ENCODE assay signal across 25 cellular contexts in the genomic region with DNA sequence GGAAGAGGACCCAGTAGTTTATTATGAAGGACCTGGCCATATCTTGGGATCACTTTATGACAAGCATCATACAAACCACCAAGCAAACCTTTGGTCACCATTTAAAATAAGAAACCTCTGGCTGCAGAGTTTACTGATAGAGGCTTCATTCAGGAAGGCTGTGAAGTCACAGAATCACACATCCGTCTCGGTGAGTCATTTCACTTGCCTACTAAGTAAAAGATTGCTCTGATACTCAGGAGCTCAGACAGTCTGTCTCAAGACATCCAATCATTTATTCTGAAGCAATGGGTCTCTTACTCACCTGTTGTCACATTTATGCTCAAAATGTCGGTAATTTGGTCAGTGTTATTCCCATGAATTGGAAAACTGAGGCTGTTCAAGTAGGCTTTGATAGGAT. TPM values are rescaled to one million over a fixed set of nuclear protein-coding genes. Genes with fewer than 3 reads are reported as not detected.
A peak's percentile ranks its signal among the peaks of the same experiment; 100 is the strongest.
DNase-seq lines count a peak whose midpoint lies in the region; ATAC-seq and TF ChIP-seq lines count a peak whose summit lies in the region.
"Had no signal": no experiment of that assay in that cellular context is flagged by ENCODE, and none has a peak within 500 bp of the region (broad histone marks: within the 10 kb centered on the region; RNA-seq: fewer than 3 reads in every experiment).

No MANE protein-coding gene starts in this region.

- no peak overlapping the region for H3K4me3 Mint-ChIP-seq in activated CD8-positive, alpha-beta T cell treated with anti-CD3 and anti-CD28 coated beads for 36 hours
- no peak overlapping the region for H3K4me3 Mint-ChIP-seq in stimulated activated naive CD8-positive, alpha-beta T cell treated with anti-CD3 and anti-CD28 coated beads, Interleukin-15, amount 100 ng/mL, for 72 hours
- H3K4me3 Mint-ChIP-seq: activated CD4-positive, alpha-beta T cell treated with anti-CD3 and anti-CD28 coated beads, Interleukin-2, amount 10 ng/mL, durations not matched to agents 24 days and 14 days; activated naive CD8-positive, alpha-beta T cell; HFFc6; neural crest cell; T-helper 17 cell had no signal

- H3K27me3 Mint-ChIP-seq in activated CD8-positive, alpha-beta T cell treated with anti-CD3 and anti-CD28 coated beads for 36 hours = peaks cover 1% of the 10 kb centered on the region
- no peaks in the 10 kb centered on the region for H3K27me3 Mint-ChIP-seq in stimulated activated naive CD8-positive, alpha-beta T cell treated with anti-CD3 and anti-CD28 coated beads, Interleukin-15, amount 100 ng/mL, for 72 hours
- H3K27me3 Mint-ChIP-seq: activated CD4-positive, alpha-beta T cell treated with anti-CD3 and anti-CD28 coated beads, Interleukin-2, amount 10 ng/mL, durations not matched to agents 24 days and 14 days; progenitor cell of endocrine pancreas had no signal

- H3K14ac ChIP-seq in mesenchymal stem cell (ENCODE audit: low read length in 2 of 2) = no peak overlapping the region

- no peak overlapping the region for H3K18ac ChIP-seq in mesenchymal stem cell (ENCODE audit: low read depth in 1 of 2, low read length in 2 of 2)

- ATAC-seq in HG03095 (IDR thresholded peaks at IDR 0.05; ENCODE audit: unreplicated experiment) = no peak
- ATAC-seq in activated CD8-positive, alpha-beta T cell treated with anti-CD3 and anti-CD28 coated beads for 36 hours = no peak
- no peak for ATAC-seq in stimulated activated naive CD8-positive, alpha-beta T cell treated with anti-CD3 and anti-CD28 coated beads, Interleukin-15, amount 100 ng/mL, for 72 hours
- ATAC-seq: heart left ventricle, mucosa of descending colon, T-helper 17 cell had no signal

- H3K4me3 ChIP-seq in mesenchymal stem cell (ENCODE audit: insufficient read depth in 1 of 2, low read depth in 1 of 2, low read length in 2 of 2) = no peak overlapping the region
- H3K4me3 ChIP-seq: heart left ventricle, mucosa of descending colon, PC-9, suprapubic skin, vagina had no signal

- H3K23ac ChIP-seq in mesenchymal stem cell (ENCODE audit: low read length in 2 of 2) = no peak overlapping the region

- H3K79me1 ChIP-seq in mesenchymal stem cell (replicated peaks; ENCODE audit: low read length, poor library complexity, severe bottlenecking) = no peaks in the 10 kb centered on the region

- no peak overlapping the region for H2AK5ac ChIP-seq in mesenchymal stem cell (ENCODE audit: low read length, severe bottlenecking)

- WGBS in mesenchymal stem cell = 43% methylated on average over 3 of the region's 3 CpGs

- TF ChIP-seq CTCF in activated CD8-positive, alpha-beta T cell treated with anti-CD3 and anti-CD28 coated beads for 36 hours (IDR thresholded peaks at IDR 0.05) = no peak

- H2BK120ac ChIP-seq in mesenchymal stem cell (ENCODE audit: low read depth, low read length) = no peak overlapping the region

- no peak overlapping the region for H4K8ac ChIP-seq in mesenchymal stem cell (ENCODE audit: low read length)

- POLR2A ChIA-PET in activated CD8-positive, alpha-beta T cell treated with anti-CD3 and anti-CD28 coated beads for 36 hours (lab: Charles Lee) = no interaction called here

- H3K4me2 ChIP-seq in mesenchymal stem cell (ENCODE audit: low read length, poor library complexity, severe bottlenecking) = no peak overlapping the region
- H3K4me2 ChIP-seq: KMS-11, PC-9 had no signal

- no peaks in the 10 kb centered on the region for H3K4me1 Mint-ChIP-seq in activated CD8-positive, alpha-beta T cell treated with anti-CD3 and anti-CD28 coated beads for 36 hours (ENCODE audit: low read depth)
- H3K4me1 Mint-ChIP-seq in stimulated activated naive CD8-positive, alpha-beta T cell treated with anti-CD3 and anti-CD28 coated beads, Interleukin-15, amount 100 ng/mL, for 72 hours = no peaks in the 10 kb centered on the region
- H3K4me1 Mint-ChIP-seq: activated CD4-positive, alpha-beta T cell treated with anti-CD3 and anti-CD28 coated beads, Interleukin-2, amount 10 ng/mL, durations not matched to agents 24 days and 14 days; neural crest cell; T-helper 17 cell had no signal

- no peak overlapping the region for H2BK5ac ChIP-seq in mesenchymal stem cell (ENCODE audit: low read depth, low read length, poor library complexity, severe bottlenecking)

- H2AFZ ChIP-seq in mesenchymal stem cell (ENCODE audit: low read depth, low read length) = no peak overlapping the region
- H2AFZ ChIP-seq: PC-9 had no signal

- H3K9ac ChIP-seq in mesenchymal stem cell (ENCODE audit: low read length) = no peak overlapping the region
- H3K9ac ChIP-seq: KMS-11 had no signal

- intact Hi-C loops in activated CD8-positive, alpha-beta T cell treated with anti-CD3 and anti-CD28 coated beads for 36 hours (cut with micrococcal nuclease) = no loop called here

- no peak overlapping the region for H3K27ac Mint-ChIP-seq in activated CD8-positive, alpha-beta T cell treated with anti-CD3 and anti-CD28 coated beads for 36 hours
- no peak overlapping the region for H3K27ac Mint-ChIP-seq in stimulated activated naive CD8-positive, alpha-beta T cell treated with anti-CD3 and anti-CD28 coated beads, Interleukin-15, amount 100 ng/mL, for 72 hours
- H3K27ac Mint-ChIP-seq: activated CD4-positive, alpha-beta T cell treated with anti-CD3 and anti-CD28 coated beads, Interleukin-2, amount 10 ng/mL, durations not matched to agents 24 days and 14 days; activated naive CD8-positive, alpha-beta T cell; activated T-helper 2 cell treated with anti-CD3 and anti-CD28 coated beads, Interferon-gamma antibody, Interleukin-2, Interleukin-4, amounts not matched to agents 10 μg/mL and 5 μg/mL and 100 μg/mL, durations not matched to agents 14 hours and 24 hours and 36 hours; HFFc6; progenitor cell of endocrine pancreas; T-helper 17 cell had no signal

- DNase-seq in EL (peak; percentile 52), RKO (ENCODE audit: low spot score) (peak; percentile 44), dermis blood vessel endothelial cell (peak; percentile 83), mesenchymal stem cell (peak; percentile 57), D341Med (ENCODE audit: low spot score) (no peak)
- DNase-seq in activated CD8-positive, alpha-beta T cell treated with anti-CD3 and anti-CD28 coated beads for 36 hours = no peak
- no peak for DNase-seq in stimulated activated naive CD8-positive, alpha-beta T cell treated with anti-CD3 and anti-CD28 coated beads, Interleukin-15, amount 100 ng/mL, for 72 hours
- DNase-seq: activated CD4-positive, alpha-beta T cell treated with anti-CD3 and anti-CD28 coated beads, Interleukin-2, amount 10 ng/mL, durations not matched to agents 24 days and 14 days; C1 segment of cervical spinal cord; effector memory CD4-positive, alpha-beta T cell; heart left ventricle; HFFc6; mucosa of descending colon; NCI-H187; NCI-H774; T-helper 17 cell had no signal

- no peaks in the 10 kb centered on the region for H3K9me3 Mint-ChIP-seq in activated CD8-positive, alpha-beta T cell treated with anti-CD3 and anti-CD28 coated beads for 36 hours
- H3K9me3 Mint-ChIP-seq in stimulated activated naive CD8-positive, alpha-beta T cell treated with anti-CD3 and anti-CD28 coated beads, Interleukin-15, amount 100 ng/mL, for 72 hours = no peaks in the 10 kb centered on the region
- H3K9me3 Mint-ChIP-seq: activated CD4-positive, alpha-beta T cell treated with anti-CD3 and anti-CD28 coated beads, Interleukin-2, amount 10 ng/mL, durations not matched to agents 24 days and 14 days; activated T-helper 2 cell treated with anti-CD3 and anti-CD28 coated beads, Interferon-gamma antibody, Interleukin-2, Interleukin-4, amounts not matched to agents 10 μg/mL and 5 μg/mL and 100 μg/mL, durations not matched to agents 14 hours and 24 hours and 36 hours; HFFc6; neural crest cell had no signal

- H4K91ac ChIP-seq in mesenchymal stem cell (ENCODE audit: low read length) = no peak overlapping the region

- H3K9me3 ChIP-seq in mesenchymal stem cell (ENCODE audit: control insufficient read depth, low read length) = no peaks in the 10 kb centered on the region
- H3K9me3 ChIP-seq: heart left ventricle, mucosa of descending colon, suprapubic skin, vagina had no signal

- H3K36me3 Mint-ChIP-seq in activated CD8-positive, alpha-beta T cell treated with anti-CD3 and anti-CD28 coated beads for 36 hours (ENCODE audit: low read depth) = no peaks in the 10 kb centered on the region
- H3K36me3 Mint-ChIP-seq: activated naive CD8-positive, alpha-beta T cell had no signal

- H3K27ac ChIP-seq in mesenchymal stem cell (ENCODE audit: low read length, poor library complexity, severe bottlenecking) = no peak overlapping the region
- H3K27ac ChIP-seq: heart left ventricle, KMS-11, PC-9, suprapubic skin, vagina had no signal

- CTCF ChIA-PET in activated CD8-positive, alpha-beta T cell treated with anti-CD3 and anti-CD28 coated beads for 36 hours (lab: Charles Lee) = no interaction called here

- H3K27me3 ChIP-seq in mesenchymal stem cell (ENCODE audit: control insufficient read depth in 1 of 2, insufficient read depth in 1 of 2, low read length in 2 of 2) = peaks cover 0 to 3% of the 10 kb centered on the region in 2 experiments
- H3K27me3 ChIP-seq: heart left ventricle, suprapubic skin, vagina had no signal

- H3K4ac ChIP-seq in mesenchymal stem cell (ENCODE audit: low read depth in 1 of 2, low read length in 2 of 2) = no peak overlapping the region

- no peak overlapping the region for H2BK15ac ChIP-seq in mesenchymal stem cell (ENCODE audit: low read depth, poor library complexity, severe bottlenecking)

- H2BK12ac ChIP-seq in mesenchymal stem cell (ENCODE audit: low read length in 2 of 2) = no peak overlapping the region

- H3K4me1 ChIP-seq in mesenchymal stem cell (ENCODE audit: control insufficient read depth, insufficient read depth, low read depth, low read length) = peaks cover 2% of the 10 kb centered on the region
- H3K4me1 ChIP-seq: suprapubic skin, vagina had no signal

- H3K36me3 ChIP-seq in mesenchymal stem cell (ENCODE audit: control insufficient read depth in 1 of 2, insufficient read depth in 2 of 2, low read depth in 1 of 2, low read length in 2 of 2) = no peaks in the 10 kb centered on the region
- H3K36me3 ChIP-seq: suprapubic skin, vagina had no signal

RNA-seq across cellular contexts. Expression of gene ADGRF5, which starts 33.7 kb away (rescaled TPM):
- 140 and 211 TPM in 2 replicates for total RNA-seq in dermis blood vessel endothelial cell
- polyA plus RNA-seq in mesenchymal stem cell (2013, experiment 1 of 2) = 0.52 TPM
- 0.58 TPM for polyA plus RNA-seq in mesenchymal stem cell (2013, experiment 2 of 2)
- not detected for total RNA-seq in activated CD8-positive, alpha-beta T cell treated with anti-CD3 and anti-CD28 coated beads for 36 hours
- total RNA-seq: activated CD4-positive, alpha-beta T cell treated with anti-CD3 and anti-CD28 coated beads, Interleukin-2, amount 10 ng/mL, durations not matched to agents 24 days and 14 days; activated T-helper 2 cell treated with anti-CD3 and anti-CD28 coated beads, Interferon-gamma antibody, Interleukin-2, Interleukin-4, amounts not matched to agents 10 μg/mL and 5 μg/mL and 100 μg/mL, durations not matched to agents 14 hours and 24 hours and 36 hours; progenitor cell of endocrine pancreas; T-helper 17 cell had no signal

Comparison
In these comparisons a context has a peak if more than half of its experiments do, and no peak if none do; other contexts are left out.
1. DNase-seq: peak in EL (single experiment), RKO (single experiment), dermis blood vessel endothelial cell (single experiment) and mesenchymal stem cell (single experiment); none in activated CD8-positive, alpha-beta T cell treated with anti-CD3 and anti-CD28 coated beads for 36 hours (single experiment), stimulated activated naive CD8-positive, alpha-beta T cell treated with anti-CD3 and anti-CD28 coated beads, Interleukin-15, amount 100 ng/mL, for 72 hours (0 of 2) and D341Med (single experiment).
2. RNA of gene ADGRF5, which starts 33.7 kb away (total RNA-seq): 140 to 211 TPM in dermis blood vessel endothelial cell; not detected in activated CD8-positive, alpha-beta T cell treated with anti-CD3 and anti-CD28 coated beads for 36 hours; every median in the first group is over 100 times any median in the second.